Comparison of ENCODE assay signal across 20 cellular contexts in genomic region chr5:140255460-140256157, GRCh38. TPM values are rescaled to one million over a fixed set of nuclear protein-coding genes. Genes with fewer than 3 reads are reported as not detected.
DNase-seq lines count a peak whose midpoint lies in the region; ATAC-seq, FAIRE-seq and TF ChIP-seq lines count a peak whose summit lies in the region.
"Had no signal": no experiment of that assay in that cellular context is flagged by ENCODE, and none has a peak within 500 bp of the region (broad histone marks: within the 10 kb centered on the region; RNA-seq: fewer than 3 reads in every experiment).

No MANE protein-coding gene starts in this region.

- H3K4me1 Mint-ChIP-seq in activated CD4-positive, alpha-beta T cell treated with anti-CD3 and anti-CD28 coated beads for 36 hours, result peaks cover 51% of the 10 kb centered on the region

- intact Hi-C loops in activated CD4-positive, alpha-beta T cell treated with anti-CD3 and anti-CD28 coated beads for 36 hours (cut with DNase I, micrococcal nuclease), result loop anchor here in 1 of 2 experiments (10.0 kb wide), 1 partner anchor 299 kb away; the partner anchor contains the start of gene SRA1
- intact Hi-C loops in endothelial cell of umbilical vein (cut with micrococcal nuclease) (no loop called here), stomach (cut with DNase I; ENCODE audit: low total_unique reads) (no loop called here)

- H3K79me2 ChIP-seq in endothelial cell of umbilical vein (ENCODE audit: control insufficient read depth, insufficient read depth, low read length), result peaks cover 60% of the 10 kb centered on the region

- FAIRE-seq in endothelial cell of umbilical vein (lab: Jason Lieb, UNC), result peak; percentile 12
- FAIRE-seq: GM19239, H54, HTR-8/SVneo had no signal

- dilution Hi-C loops in endothelial cell of umbilical vein (cut with MboI; ENCODE audit: extremely low pct_ligation_motif_present, low sequenced_read_pairs), result no loop called here

- TF ChIP-seq CTCF in HEK293 (tag by site-specific recombination; IDR thresholded peaks at IDR 0.05) (no peak), endothelial cell of umbilical vein (IDR thresholded peaks at IDR 0.05; ENCODE audit: extremely low read depth in 1 of 2, insufficient read depth in 1 of 2, low read depth in 1 of 2, low read length in 2 of 2) (no peak), stomach (IDR thresholded peaks at IDR 0.05) (no peak)

- H3K9me1 ChIP-seq in endothelial cell of umbilical vein (replicated peaks; ENCODE audit: control insufficient read depth, extremely low read depth, insufficient read depth, low read length), result no peaks in the 10 kb centered on the region

- H3K9me3 Mint-ChIP-seq in activated CD4-positive, alpha-beta T cell treated with anti-CD3 and anti-CD28 coated beads for 36 hours (ENCODE audit: low read depth), result no peaks in the 10 kb centered on the region
- H3K9me3 Mint-ChIP-seq: CD8-positive, alpha-beta T cell; GM23338; HFFc6 had no signal

- H3K27ac ChIP-seq in HEK293 (ENCODE audit: extremely low read depth, low read depth, low read length) (no peak overlapping the region), endothelial cell of umbilical vein (ENCODE audit: insufficient read depth, low read depth, low read length) (no peak overlapping the region), stomach (peak overlapping the region in 3 of 5 donors; percentile 7 to 31 (median 23))
- H3K27ac ChIP-seq: BLaER1 had no signal

- no TSS peak for BruUV-seq in endothelial cell of umbilical vein (replicated peaks; lab: Mats Ljungman, UMichigan)

- no peak for TF ChIP-seq EP300 in stomach (IDR thresholded peaks at IDR 0.05)

- CTCF ChIA-PET in activated CD4-positive, alpha-beta T cell treated with anti-CD3 and anti-CD28 coated beads for 36 hours (lab: Charles Lee), result interaction anchor here (0.7 to 21.0 kb wide), 4 partner anchors 11 to 151 kb away, joined by 4 to 616 read pairs (median 14); partner anchors contain the start of gene HBEGF
- CTCF ChIA-PET in HEK293 (lab: Yijun Ruan, JAX) (interaction anchor here (0.6 to 5.8 kb wide), 8 partner anchors 10 to 410 kb away, joined by 3 to 51 read pairs (median 3); no protein-coding TSS in a partner anchor), endothelial cell of umbilical vein (lab: Charles Lee) (interaction anchor here (0.6 to 3.5 kb wide), 4 partner anchors 11 to 464 kb away, joined by 3 to 17 read pairs (median 5); partner anchors contain the start of gene HBEGF)

- TF ChIP-seq POLR2A in endothelial cell of umbilical vein (IDR thresholded peaks at IDR 0.05; ENCODE audit: low read depth, low read length), result no peak
- no peak for TF ChIP-seq POLR2A in stomach (IDR thresholded peaks at IDR 0.05)

- 75 to 90% (median 80%) methylated on average over 4 of the region's 4 CpGs for WGBS in stomach, 5 donors

- H3K9me3 ChIP-seq in HEK293 (ENCODE audit: control insufficient read depth, insufficient read depth, low read depth, low read length) (no peaks in the 10 kb centered on the region), endothelial cell of umbilical vein (replicated peaks; ENCODE audit: control insufficient read depth, insufficient read depth, low read length) (no peaks in the 10 kb centered on the region), stomach (no peaks in the 10 kb centered on the region)

- no peaks in the 10 kb centered on the region for H3K27me3 Mint-ChIP-seq in activated CD4-positive, alpha-beta T cell treated with anti-CD3 and anti-CD28 coated beads for 36 hours

- POLR2A ChIA-PET in activated CD4-positive, alpha-beta T cell treated with anti-CD3 and anti-CD28 coated beads for 36 hours (lab: Charles Lee), result interaction anchor here (1.1 kb wide), 1 partner anchor 1352 kb away, joined by 4 read pairs; no protein-coding TSS in a partner anchor
- POLR2A ChIA-PET in HEK293 (lab: Yijun Ruan, JAX) (interaction anchor here (0.5 to 1.5 kb wide), 2 partner anchors 91 to 147 kb away, joined by 3 to 7 read pairs; partner anchors contain the start of gene HBEGF), endothelial cell of umbilical vein (lab: Charles Lee) (interaction anchor here (0.6 to 0.8 kb wide), 2 partner anchors 12 to 91 kb away, joined by 3 to 7 read pairs; partner anchors contain the start of gene HBEGF)

- no peak overlapping the region for H3K4me2 ChIP-seq in endothelial cell of umbilical vein (ENCODE audit: insufficient read depth, low read length)
- H3K4me2 ChIP-seq: BLaER1, GM23338 had no signal

- H3K36me3 ChIP-seq in HEK293 (ENCODE audit: control insufficient read depth in 2 of 2, insufficient read depth in 1 of 2, low read length in 2 of 2) (peaks cover 0 to 21% of the 10 kb centered on the region in 2 experiments; a peak in 2 of 3 replicates), endothelial cell of umbilical vein (ENCODE audit: control insufficient read depth in 2 of 2, extremely low read depth in 1 of 2, insufficient read depth in 2 of 2, low read length in 2 of 2) (peaks cover 0 to 8% of the 10 kb centered on the region in 2 experiments), stomach (peaks cover 0 to 22% (median 7%) of the 10 kb centered on the region in 4 donors)

- no peak overlapping the region for H3K4me3 Mint-ChIP-seq in activated CD4-positive, alpha-beta T cell treated with anti-CD3 and anti-CD28 coated beads for 36 hours
- H3K4me3 Mint-ChIP-seq: CD8-positive, alpha-beta T cell; GM23338; HFFc6 had no signal

- peak; percentile 31 for ATAC-seq in activated CD4-positive, alpha-beta T cell treated with anti-CD3 and anti-CD28 coated beads for 36 hours
- ATAC-seq in GM19324 (IDR thresholded peaks at IDR 0.05; ENCODE audit: low FRiP score, unreplicated experiment), result no peak
- ATAC-seq: CD8-positive, alpha-beta T cell; GM23338 had no signal

- no peaks in the 10 kb centered on the region for H4K20me1 ChIP-seq in endothelial cell of umbilical vein (replicated peaks; ENCODE audit: control insufficient read depth, extremely low read depth, insufficient read depth, low read length)

- H3K36me3 Mint-ChIP-seq in activated CD4-positive, alpha-beta T cell treated with anti-CD3 and anti-CD28 coated beads for 36 hours (ENCODE audit: low read depth), result peaks cover 22% of the 10 kb centered on the region

- H3K4me1 ChIP-seq in HEK293 (ENCODE audit: control insufficient read depth, insufficient read depth, low read length) (no peaks in the 10 kb centered on the region), endothelial cell of umbilical vein (ENCODE audit: control insufficient read depth, extremely low read depth, insufficient read depth, low read length) (peaks cover 49% of the 10 kb centered on the region), stomach (peaks cover 39 to 77% (median 56%) of the 10 kb centered on the region in 4 donors)

- H3K4me3 ChIP-seq in HEK293 (ENCODE audit: low read depth, low read length) (no peak overlapping the region), endothelial cell of umbilical vein (replicated peaks in 1 of 3; ENCODE audit: insufficient read depth in 1 of 3, low read depth in 1 of 3, low read length in 3 of 3) (no peak overlapping the region), stomach (no peak overlapping the region)
- H3K4me3 ChIP-seq: BLaER1, GM23338 had no signal

- H2AFZ ChIP-seq in endothelial cell of umbilical vein (ENCODE audit: low read depth, low read length), result no peak overlapping the region
- H2AFZ ChIP-seq: GM23338 had no signal

- no peaks in the 10 kb centered on the region for H3K27me3 ChIP-seq in endothelial cell of umbilical vein (ENCODE audit: control insufficient read depth in 2 of 2, insufficient read depth in 2 of 2, low read length in 2 of 2)
- H3K27me3 ChIP-seq in stomach, result no peaks in the 10 kb centered on the region
- H3K27me3 ChIP-seq: BLaER1 had no signal

- no peak overlapping the region for H3K9ac ChIP-seq in endothelial cell of umbilical vein (replicated peaks; ENCODE audit: extremely low read depth, insufficient read depth, low read length)
- H3K9ac ChIP-seq: BLaER1 had no signal

- DNase-seq in activated CD4-positive, alpha-beta T cell treated with anti-CD3 and anti-CD28 coated beads for 36 hours, result peak; percentile 28
- no peak for DNase-seq in activated CD4-positive, alpha-beta T cell treated with anti-CD3 and anti-CD28 coated beads, Interleukin-2, amount 50 U/mL, for 4 hours
- DNase-seq in endothelial cell of umbilical vein (ENCODE audit: low read depth, low spot score), result no peak
- no peak for DNase-seq in stomach
- no peak for DNase-seq in stimulated activated CD4-positive, alpha-beta T cell treated with anti-CD3 and anti-CD28 coated beads, Interleukin-2, amount 100 ng/mL, for 24 hours
- DNase-seq: 8988T; Calu3; CD8-positive, alpha-beta T cell; DMS79 treated with DMSO at 0.1 percent for 48 hours; GF-D8; HCEC 1CT; HFFc6; IMR-90 had no signal

- H3K27ac Mint-ChIP-seq in activated CD4-positive, alpha-beta T cell treated with anti-CD3 and anti-CD28 coated beads for 36 hours, result no peak overlapping the region
- H3K27ac Mint-ChIP-seq: CD8-positive, alpha-beta T cell; GM23338; HFFc6 had no signal

TF ChIP-seq in HEK293, 187 proteins besides CTCF, POLR2A, EP300 and RAD21:
- TF ChIP-seq ZBTB17 (tag by site-specific recombination; IDR thresholded peaks at IDR 0.05), result peak; percentile 84
- no peak for TF ChIP-seq KLF16 (tag by site-specific recombination; IDR thresholded peaks at IDR 0.05)
- TF ChIP-seq KLF1 (tag by site-specific recombination; IDR thresholded peaks at IDR 0.05), result no peak
- 0 out of 2 replicates have a peak, but pooled peaks have one; percentile 35 for TF ChIP-seq ZNF239 (tag by site-specific recombination; IDR thresholded peaks at IDR 0.05)
TF ChIP-seq in HEK293: peak in this region for 2.

TF ChIP-seq in endothelial cell of umbilical vein, 7 proteins besides CTCF, POLR2A, EP300 and RAD21 (continues in another document):
- TF ChIP-seq JUN (IDR thresholded peaks at IDR 0.05; ENCODE audit: borderline replicate concordance, insufficient read depth, insufficient read length, low read depth) (no peak), EZH2 (IDR thresholded peaks at IDR 0.05; ENCODE audit: borderline replicate concordance, low read depth, low read length, severe bottlenecking) (no peak), MYC (IDR thresholded peaks at IDR 0.05; ENCODE audit: low read depth, low read length) (no peak), POLR2AphosphoS5 (IDR thresholded peaks at IDR 0.05; ENCODE audit: insufficient read depth, low read depth, low read length) (no peak), FOS (IDR thresholded peaks at IDR 0.05; ENCODE audit: borderline replicate concordance, insufficient read depth, low read length) (no peak)

RNA-seq across cellular contexts. Expression of gene PFDN1, which starts 47.3 kb away (rescaled TPM):
- 10 to 100 TPM; 52.6 to 63.2 TPM for total RNA-seq in activated CD4-positive, alpha-beta T cell treated with anti-CD3 and anti-CD28 coated beads for 36 hours
- total RNA-seq in endothelial cell of umbilical vein (107 and 108 TPM in 2 replicates), stomach (100 to 1,000 TPM in 2 of 5 donors, 10 to 100 TPM in 3; 28.6 to 137 (median 52.1) TPM)
- polyA plus RNA-seq in endothelial cell of umbilical vein (156 and 158 TPM in 2 replicates), stomach (10 to 100 TPM; 70.7 to 88.0 (median 77.8) TPM)
- polyA plus RNA-seq in endothelial cell of umbilical vein (2011; cell fraction: cytosol; rRNA removed), result 180 and 203 TPM in 2 replicates
- 69.6 and 71.7 TPM in 2 replicates for polyA plus RNA-seq in endothelial cell of umbilical vein (2011; cell fraction: nucleus; rRNA removed)
- polyA plus RNA-seq in endothelial cell of umbilical vein (2012), result 141 and 266 TPM in 2 replicates
- polyA minus RNA-seq in endothelial cell of umbilical vein, result 115 and 149 TPM in 2 replicates
- 25.7 TPM for polyA minus RNA-seq in endothelial cell of umbilical vein (2011; cell fraction: cytosol; rRNA and poly(A)+ RNA removed)
- 29.2 and 44.5 TPM in 2 replicates for polyA minus RNA-seq in endothelial cell of umbilical vein (2011; cell fraction: nucleus; rRNA and poly(A)+ RNA removed)

Comparison
In these comparisons a context has a peak if more than half of its experiments do, and no peak if none do; other contexts are left out.
1. H3K27ac ChIP-seq: peak in stomach (3 of 5); none in HEK293 (single experiment) and endothelial cell of umbilical vein (single experiment).